In genomic region chr6:71977860-71978259, GRCh38 we compare ENCODE assay signal across 16 cellular contexts.
DNase-seq lines count a peak whose midpoint lies in the region; ATAC-seq and TF ChIP-seq lines count a peak whose summit lies in the region.
"Had no signal": no experiment of that assay in that cellular context is flagged by ENCODE, and none has a peak within 500 bp of the region (broad histone marks: within the 10 kb centered on the region; RNA-seq: fewer than 3 reads in every experiment).

No MANE protein-coding gene starts in this region.

- BruUV-seq in OCI-LY7 (replicated peaks; lab: Mats Ljungman, UMichigan) = no TSS peak

- H2AFZ ChIP-seq in OCI-LY7 (ENCODE audit: low read length) = no peak overlapping the region

- H3K4me2 ChIP-seq in OCI-LY7 (ENCODE audit: low read length) = no peak overlapping the region

- DNase-seq in OCI-LY7 (ENCODE audit: low spot score) (peak; percentile 5), kidney tubule cell (ENCODE audit: low spot score) (peak; percentile 26)
- no peak for DNase-seq in stimulated activated naive CD8-positive, alpha-beta T cell treated with anti-CD3 and anti-CD28 coated beads, Interleukin-15, Interleukin-2, amounts not matched to agents 100 U/mL and 50 U/mL, for 24 hours
- DNase-seq: activated CD4-positive, alpha-beta T cell treated with anti-CD3 and anti-CD28 coated beads for 48 hours; activated naive CD4-positive, alpha-beta T cell treated with Interleukin-2 at 50 U/mL for 16 hours; left ventricle myocardium superior; NCI-H187 treated with DMSO at 0.1 percent for 48 hours; NK-92 treated with Interleukin-12 subunit alpha and Interleukin-12 subunit beta, amount 100 ng/mL, for 24 hours; small intestine; T1000; transverse colon had no signal

- H4K20me1 ChIP-seq in OCI-LY7 (ENCODE audit: insufficient read depth, low read length) = no peaks in the 10 kb centered on the region

- no peaks in the 10 kb centered on the region for H3K9me3 ChIP-seq in OCI-LY7 (ENCODE audit: low read length)
- H3K9me3 ChIP-seq: transverse colon had no signal

- TF ChIP-seq RAD21 in Ishikawa (IDR thresholded peaks at IDR 0.05; ENCODE audit: low read depth) = no peak

- H3K9me2 ChIP-seq in OCI-LY7 (ENCODE audit: insufficient read depth, low read length) = no peaks in the 10 kb centered on the region

- no peaks in the 10 kb centered on the region for H3K36me3 ChIP-seq in OCI-LY7 (ENCODE audit: insufficient read depth, low read length)
- H3K36me3 ChIP-seq: transverse colon had no signal

- intact Hi-C loops in OCI-LY7 (cut with micrococcal nuclease; ENCODE audit: unreplicated experiment) = no loop called here

- no peaks in the 10 kb centered on the region for H3K79me2 ChIP-seq in OCI-LY7 (ENCODE audit: insufficient read depth, low read depth, low read length)

- CTCF ChIA-PET in OCI-LY7 (lab: Charles Lee; ENCODE audit: unreplicated experiment) = no interaction called here

- no peak for TF ChIP-seq CTCF in OCI-LY7 (conservative IDR thresholded peaks at IDR 0.05; ENCODE audit: low read length)

- POLR2A ChIA-PET in OCI-LY7 (lab: Charles Lee) = no interaction called here

- no peak overlapping the region for H3K27ac ChIP-seq in OCI-LY7 (ENCODE audit: low read depth, low read length, poor library complexity, severe bottlenecking)
- H3K27ac ChIP-seq: coronary artery, transverse colon had no signal

- ATAC-seq in GM18868 (IDR thresholded peaks at IDR 0.05; ENCODE audit: unreplicated experiment) (peak; percentile 41), HG03175 (IDR thresholded peaks at IDR 0.05; ENCODE audit: unreplicated experiment) (no peak), HG02938 (IDR thresholded peaks at IDR 0.05; ENCODE audit: unreplicated experiment) (no peak)
- no peak for ATAC-seq in stimulated activated naive CD8-positive, alpha-beta T cell treated with anti-CD3 and anti-CD28 coated beads, Interleukin-15, Interleukin-2, amounts not matched to agents 100 U/mL and 50 U/mL, for 24 hours
- ATAC-seq: left ventricle myocardium superior had no signal

- H3K4me3 ChIP-seq in OCI-LY7 (ENCODE audit: low read depth, low read length, poor library complexity, severe bottlenecking) = no peak overlapping the region
- H3K4me3 ChIP-seq: coronary artery, transverse colon had no signal

- no peak for TF ChIP-seq EP300 in Ishikawa (IDR thresholded peaks at IDR 0.05; ENCODE audit: borderline replicate concordance)

- H3K4me1 ChIP-seq in OCI-LY7 (ENCODE audit: insufficient read depth, low read length, poor library complexity, severe bottlenecking) = no peaks in the 10 kb centered on the region
- H3K4me1 ChIP-seq: transverse colon had no signal

TF ChIP-seq in Ishikawa, 13 proteins besides CTCF, POLR2A, EP300 and RAD21:
- no peak for TF ChIP-seq TCF12 (IDR thresholded peaks at IDR 0.05; ENCODE audit: low read depth)
- TF ChIP-seq NFIC (IDR thresholded peaks at IDR 0.05) = peak; percentile 61; the same call in 1 of the 2 replicates
